In genomic region chr11:85912414-85912813, GRCh38 we compare ENCODE assay signal across 22 cellular contexts. TPM values are rescaled to one million over a fixed set of nuclear protein-coding genes. Genes with fewer than 3 reads are reported as not detected.
DNase-seq lines count a peak whose midpoint lies in the region; ATAC-seq, FAIRE-seq and TF ChIP-seq lines count a peak whose summit lies in the region.
"Had no signal": no experiment of that assay in that cellular context is flagged by ENCODE, and none has a peak within 500 bp of the region (broad histone marks: within the 10 kb centered on the region; RNA-seq: fewer than 3 reads in every experiment).

No MANE protein-coding gene starts in this region.

- H3K36me3 ChIP-seq in GM23338 (ENCODE audit: insufficient read depth) (no peaks in the 10 kb centered on the region; the same call in 1 of the 2 replicates), endodermal cell (ENCODE audit: control insufficient read depth, insufficient read depth, low read length) (no peaks in the 10 kb centered on the region)

- no peak for TF ChIP-seq CTCF in GM23338 (conservative IDR thresholded peaks at IDR 0.05; ENCODE audit: low read depth in 2 of 2)
- TF ChIP-seq CTCF in endodermal cell (conservative IDR thresholded peaks at IDR 0.05), result peak; percentile 30

- no peaks in the 10 kb centered on the region for H3K4me1 ChIP-seq in GM23338 (ENCODE audit: insufficient read depth)
- H3K4me1 ChIP-seq in endodermal cell (ENCODE audit: control insufficient read depth, insufficient read depth, low read length), result no peaks in the 10 kb centered on the region
- H3K4me1 ChIP-seq: A549, Caco-2 had no signal

- H3K9me3 Mint-ChIP-seq in GM23338 (peaks cover 11% of the 10 kb centered on the region), endodermal cell (peaks cover 7% of the 10 kb centered on the region)
- H3K9me3 Mint-ChIP-seq: CD4-positive, alpha-beta T cell had no signal

- TF ChIP-seq POLR2A in H54 (IDR thresholded peaks at IDR 0.05; ENCODE audit: low read depth, low read length), result no peak

- peak; percentile 64; the same call in 1 of the 3 replicates for ATAC-seq in GM23338
- ATAC-seq: A549, HepG2 had no signal

- no peak overlapping the region for H3K9ac ChIP-seq in endodermal cell (ENCODE audit: extremely low read depth, low read length, poor library complexity, severe bottlenecking)

- H3K4me1 Mint-ChIP-seq in GM23338 (no peaks in the 10 kb centered on the region), endodermal cell (no peaks in the 10 kb centered on the region)
- H3K4me1 Mint-ChIP-seq: IgD-negative memory B cell had no signal

- H3K36me3 Mint-ChIP-seq in GM23338 (ENCODE audit: low read depth) (peaks cover 9% of the 10 kb centered on the region; the same call in 2 of the 3 replicates), endodermal cell (ENCODE audit: low read depth) (no peaks in the 10 kb centered on the region)
- H3K36me3 Mint-ChIP-seq: IgD-negative memory B cell had no signal

- H3K4me3 ChIP-seq in GM23338 (no peak overlapping the region), endodermal cell (ENCODE audit: low read length) (no peak overlapping the region)
- H3K4me3 ChIP-seq: A549 had no signal

- H3K4me2 ChIP-seq in GM23338, result no peak overlapping the region
- H3K4me2 ChIP-seq: A549 had no signal

- H4K20me1 ChIP-seq in GM23338 (replicated peaks; ENCODE audit: insufficient read depth), result no peaks in the 10 kb centered on the region

- no peaks in the 10 kb centered on the region for H3K79me2 ChIP-seq in GM23338 (replicated peaks; ENCODE audit: insufficient read depth)

- no peaks in the 10 kb centered on the region for H3K9me2 ChIP-seq in GM23338 (ENCODE audit: insufficient read depth)

- H3K27me3 Mint-ChIP-seq in GM23338 (ENCODE audit: insufficient read depth, low read depth, poor library complexity) (no peaks in the 10 kb centered on the region), endodermal cell (ENCODE audit: insufficient read depth) (peaks cover 4% of the 10 kb centered on the region)
- H3K27me3 Mint-ChIP-seq: CD4-positive, alpha-beta T cell had no signal

- peaks cover 8% of the 10 kb centered on the region for H3K9me3 ChIP-seq in endodermal cell (ENCODE audit: control insufficient read depth, low read length)
- H3K9me3 ChIP-seq: A549, Caco-2 had no signal

- no peak for FAIRE-seq in H54 (lab: Jason Lieb, UNC)
- FAIRE-seq: A549, D721Med, G401.6, GM12891, GM18507, HepG2 had no signal

- H3K27ac Mint-ChIP-seq in GM23338 (no peak overlapping the region), endodermal cell (no peak overlapping the region)
- H3K27ac Mint-ChIP-seq: CD4-positive, alpha-beta T cell; IgD-negative memory B cell had no signal

- H3K27ac ChIP-seq in GM23338 (ENCODE audit: low read depth) (no peak overlapping the region), endodermal cell (ENCODE audit: low read depth, low read length) (no peak overlapping the region)
- H3K27ac ChIP-seq: 22Rv1, A549, C4-2B had no signal

- H2AFZ ChIP-seq in GM23338, result peak overlapping the region; percentile 52; the same call in 1 of the 2 replicates

- H3K4me3 Mint-ChIP-seq in GM23338 (no peak overlapping the region), endodermal cell (no peak overlapping the region)
- H3K4me3 Mint-ChIP-seq: CD4-positive, alpha-beta T cell; IgD-negative memory B cell had no signal

- peak; percentile 24 for DNase-seq in GM23338 (ENCODE audit: low spot score)
- DNase-seq in NCI-H146 (lab: John Stamatoyannopoulos, UW), result peak; percentile 28
- DNase-seq in NCI-H82 treated with DMSO at 0.1 percent for 48 hours (lab: John Stamatoyannopoulos, UW; ENCODE audit: unreplicated experiment), result peak; percentile 69
- DNase-seq in endodermal cell, result no peak
- DNase-seq in NOMO-1 treated with DMSO at 0.1 percent for 48 hours (lab: John Stamatoyannopoulos, UW; ENCODE audit: unreplicated experiment), result no peak
- no peak for DNase-seq in NCI-H2081 treated with DMSO at 0.1 percent for 48 hours (lab: John Stamatoyannopoulos, UW)
- DNase-seq in activated gamma-delta T cell treated with Interleukin-2 at 50 U/mL for 16 hours, result no peak
- no peak for DNase-seq in H54 (ENCODE audit: insufficient read length, low spot score)
- DNase-seq: AML-193; Caco-2; CD4-positive, alpha-beta T cell; GOT3 had no signal

- WGBS in endodermal cell (ENCODE audit: insufficient coverage in 1 of 2, insufficient read length in 1 of 2), 2 experiments, result 83 to 90% methylated on average over 2 of the region's 2 CpGs

- H3K27me3 ChIP-seq in GM23338 (ENCODE audit: insufficient read depth) (no peaks in the 10 kb centered on the region), endodermal cell (ENCODE audit: control insufficient read depth, insufficient read depth, low read length, poor library complexity, severe bottlenecking) (no peaks in the 10 kb centered on the region)

- no peaks in the 10 kb centered on the region for H3F3A ChIP-seq in GM23338 (replicated peaks; ENCODE audit: low read depth)

TF ChIP-seq in GM23338, 12 proteins besides CTCF, POLR2A, EP300 and RAD21:
- no peak for TF ChIP-seq CREB1 (CRISPR knock-in tag; IDR thresholded peaks at IDR 0.05; ENCODE audit: low read depth)
- no peak for TF ChIP-seq ZNF114 (CRISPR knock-in tag; IDR thresholded peaks at IDR 0.05)
- no peak for TF ChIP-seq STAT1 (IDR thresholded peaks at IDR 0.05; ENCODE audit: unreplicated experiment)
- no peak for TF ChIP-seq JUNB (IDR thresholded peaks at IDR 0.05; ENCODE audit: unreplicated experiment)

RNA-seq across cellular contexts. Expression of gene CCDC83, which starts 57.2 kb away (rescaled TPM):
- not detected in 2 replicates for total RNA-seq in GM23338 (2014; rRNA removed; shearing (Covaris generic))
- not detected in 2 replicates for polyA plus RNA-seq in GM23338 (2016; fragmentation: Nextera tagmentation; extraction: Ambion mirVana)
- not detected for total RNA-seq in endodermal cell
- not detected for polyA plus RNA-seq in endodermal cell (2013, experiment 1 of 2)
- not detected for polyA plus RNA-seq in endodermal cell (2013, experiment 2 of 2)
- total RNA-seq: Caco-2; CD4-positive, alpha-beta T cell; HepG2 had no signal
- polyA plus RNA-seq: A549, BJ, HepG2 had no signal

Comparison
In these comparisons a context has a peak if more than half of its experiments do, and no peak if none do; other contexts are left out.
1. DNase-seq: peak in GM23338 (single experiment), NCI-H146 (single experiment) and NCI-H82 treated with DMSO at 0.1 percent for 48 hours (single experiment); none in endodermal cell (single experiment), NOMO-1 treated with DMSO at 0.1 percent for 48 hours (single experiment), NCI-H2081 treated with DMSO at 0.1 percent for 48 hours (single experiment), activated gamma-delta T cell treated with Interleukin-2 at 50 U/mL for 16 hours (single experiment) and H54 (single experiment).